16 cellular contexts compared by ENCODE assay signal in genomic region chr4:185834088-185834487, GRCh38. TPM values are rescaled to one million over a fixed set of nuclear protein-coding genes. Genes with fewer than 3 reads are reported as not detected.
A peak's percentile ranks its signal among the peaks of the same experiment; 100 is the strongest.
DNase-seq lines count a peak whose midpoint lies in the region; ATAC-seq and TF ChIP-seq lines count a peak whose summit lies in the region.
"Had no signal": no experiment of that assay in that cellular context is flagged by ENCODE, and none has a peak within 500 bp of the region (broad histone marks: within the 10 kb centered on the region; RNA-seq: fewer than 3 reads in every experiment).

No MANE protein-coding gene starts in this region.

- H4K8ac ChIP-seq in mesenchymal stem cell (ENCODE audit: low read length) = no peak overlapping the region

- no peak overlapping the region for H3K23ac ChIP-seq in mesenchymal stem cell (ENCODE audit: low read length in 2 of 2)

- H3K4me1 Mint-ChIP-seq in WTC11 = peaks cover 30% of the 10 kb centered on the region
- no peaks in the 10 kb centered on the region for H3K4me1 Mint-ChIP-seq in activated naive CD8-positive, alpha-beta T cell treated with anti-CD3 and anti-CD28 coated beads for 36 hours

- CTCF ChIA-PET in WTC11 (lab: Charles Lee) = no interaction called here

- 86% methylated on average over 1 of the region's 4 CpGs for WGBS in mesenchymal stem cell

- H3K27ac ChIP-seq in right atrium auricular region (peak overlapping the region; percentile 15 to 91), mesenchymal stem cell (ENCODE audit: low read length, poor library complexity, severe bottlenecking) (no peak overlapping the region)
- H3K27ac ChIP-seq: C4-2B had no signal

- H2AFZ ChIP-seq in mesenchymal stem cell (ENCODE audit: low read depth, low read length) = no peak overlapping the region

- H3K79me1 ChIP-seq in mesenchymal stem cell (replicated peaks; ENCODE audit: low read length, poor library complexity, severe bottlenecking) = no peaks in the 10 kb centered on the region

- H3K36me3 ChIP-seq in right atrium auricular region (no peaks in the 10 kb centered on the region), mesenchymal stem cell (ENCODE audit: control insufficient read depth in 1 of 2, insufficient read depth in 2 of 2, low read depth in 1 of 2, low read length in 2 of 2) (no peaks in the 10 kb centered on the region)
- H3K36me3 ChIP-seq: BE2C had no signal

- no peak overlapping the region for H2BK15ac ChIP-seq in mesenchymal stem cell (ENCODE audit: low read depth, poor library complexity, severe bottlenecking)

- H3K4me1 ChIP-seq in right atrium auricular region (peaks cover 0 to 38% of the 10 kb centered on the region in 2 donors), mesenchymal stem cell (ENCODE audit: control insufficient read depth, insufficient read depth, low read depth, low read length) (peaks cover 10% of the 10 kb centered on the region)

- H4K91ac ChIP-seq in mesenchymal stem cell (ENCODE audit: low read length) = no peak overlapping the region

- H2AK5ac ChIP-seq in mesenchymal stem cell (ENCODE audit: low read length, severe bottlenecking) = peak overlapping the region; percentile 69

- no peak overlapping the region for H2BK120ac ChIP-seq in mesenchymal stem cell (ENCODE audit: low read depth, low read length)

- no peaks in the 10 kb centered on the region; the same call in 1 of the 2 replicates for H3K9me3 Mint-ChIP-seq in WTC11
- H3K9me3 Mint-ChIP-seq in activated naive CD8-positive, alpha-beta T cell treated with anti-CD3 and anti-CD28 coated beads for 36 hours = no peaks in the 10 kb centered on the region
- H3K9me3 Mint-ChIP-seq: CD8-positive, alpha-beta T cell had no signal

- H2BK5ac ChIP-seq in mesenchymal stem cell (ENCODE audit: low read depth, low read length, poor library complexity, severe bottlenecking) = no peak overlapping the region

- no peak overlapping the region for H3K4me2 ChIP-seq in mesenchymal stem cell (ENCODE audit: low read length, poor library complexity, severe bottlenecking)

- POLR2A ChIA-PET in WTC11 (lab: Charles Lee) = no interaction called here

- no peak overlapping the region for H3K14ac ChIP-seq in mesenchymal stem cell (ENCODE audit: low read length in 2 of 2)

- H3K27me3 ChIP-seq in right atrium auricular region = no peaks in the 10 kb centered on the region
- no peaks in the 10 kb centered on the region for H3K27me3 ChIP-seq in mesenchymal stem cell (ENCODE audit: control insufficient read depth in 1 of 2, insufficient read depth in 1 of 2, low read length in 2 of 2)
- H3K27me3 ChIP-seq: BE2C had no signal

- H3K4ac ChIP-seq in mesenchymal stem cell (ENCODE audit: low read depth in 1 of 2, low read length in 2 of 2) = no peak overlapping the region

- H2BK12ac ChIP-seq in mesenchymal stem cell (ENCODE audit: low read length in 2 of 2) = peak overlapping the region in 1 of 2 experiments; percentile 66

- ATAC-seq in left cardiac atrium = no peak
- no peak for ATAC-seq in WTC11
- ATAC-seq: A549; CD8-positive, alpha-beta T cell had no signal

- H3K18ac ChIP-seq in mesenchymal stem cell (ENCODE audit: low read depth in 1 of 2, low read length in 2 of 2) = no peak overlapping the region

- H3K9ac ChIP-seq in mesenchymal stem cell (ENCODE audit: low read length) = no peak overlapping the region

- H3K27me3 Mint-ChIP-seq in WTC11 (ENCODE audit: low read depth) = peaks cover 3% of the 10 kb centered on the region; the same call in 1 of the 2 replicates
- peaks cover 5% of the 10 kb centered on the region for H3K27me3 Mint-ChIP-seq in activated naive CD8-positive, alpha-beta T cell treated with anti-CD3 and anti-CD28 coated beads for 36 hours

- no peaks in the 10 kb centered on the region for H3K36me3 Mint-ChIP-seq in WTC11
- no peaks in the 10 kb centered on the region for H3K36me3 Mint-ChIP-seq in activated naive CD8-positive, alpha-beta T cell treated with anti-CD3 and anti-CD28 coated beads for 36 hours
- H3K36me3 Mint-ChIP-seq: CD8-positive, alpha-beta T cell had no signal

- H3K27ac Mint-ChIP-seq in WTC11 = peak overlapping the region; percentile 83
- no peak overlapping the region for H3K27ac Mint-ChIP-seq in activated naive CD8-positive, alpha-beta T cell treated with anti-CD3 and anti-CD28 coated beads for 36 hours
- H3K27ac Mint-ChIP-seq: CD8-positive, alpha-beta T cell had no signal

- TF ChIP-seq CTCF in right atrium auricular region (IDR thresholded peaks at IDR 0.05) (no peak), WTC11 (IDR thresholded peaks at IDR 0.05) (no peak)

- DNase-seq in right atrium auricular region (ENCODE audit: low spot score) (no peak), left cardiac atrium (no peak), WTC11 (ENCODE audit: low spot score) (no peak), mesenchymal stem cell (no peak), germinal center (ENCODE audit: low spot score) (no peak)
- DNase-seq in activated naive CD8-positive, alpha-beta T cell treated with anti-CD3 and anti-CD28 coated beads for 36 hours = no peak
- DNase-seq: BE2C; CD8-positive, alpha-beta T cell; COR-L47; DND-41; GDM1; GOT3; HCEC 1CT had no signal

- H3K9me3 ChIP-seq in right atrium auricular region (no peaks in the 10 kb centered on the region), mesenchymal stem cell (ENCODE audit: control insufficient read depth, low read length) (no peaks in the 10 kb centered on the region)
- H3K9me3 ChIP-seq: A549, BE2C had no signal

- no peak overlapping the region for H3K4me3 Mint-ChIP-seq in WTC11
- H3K4me3 Mint-ChIP-seq in activated naive CD8-positive, alpha-beta T cell treated with anti-CD3 and anti-CD28 coated beads for 36 hours = no peak overlapping the region
- H3K4me3 Mint-ChIP-seq: CD8-positive, alpha-beta T cell had no signal

- intact Hi-C loops in left cardiac atrium (cut with DNase I) = no loop called here

- H3K4me3 ChIP-seq in right atrium auricular region (no peak overlapping the region), mesenchymal stem cell (ENCODE audit: insufficient read depth in 1 of 2, low read depth in 1 of 2, low read length in 2 of 2) (no peak overlapping the region)
- H3K4me3 ChIP-seq: A549 had no signal

TF ChIP-seq in WTC11, 78 proteins besides CTCF, POLR2A, EP300 and RAD21:
- TF ChIP-seq ATF2 (CRISPR knock-in tag; IDR thresholded peaks at IDR 0.05; ENCODE audit: borderline replicate concordance, low read depth) (no peak), GABPB1 (CRISPR knock-in tag; IDR thresholded peaks at IDR 0.05) (no peak), USF1 (CRISPR knock-in tag; IDR thresholded peaks at IDR 0.05) (no peak), RELA (CRISPR knock-in tag; IDR thresholded peaks at IDR 0.05; ENCODE audit: borderline replicate concordance) (no peak), CREB1 (CRISPR knock-in tag; IDR thresholded peaks at IDR 0.05) (no peak), GTF2I (CRISPR knock-in tag; conservative IDR thresholded peaks at IDR 0.05) (no peak)

RNA-seq across cellular contexts. Expression of gene SORBS2, which starts 22.1 kb away (rescaled TPM):
- total RNA-seq in right atrium auricular region (100 to 1,000 TPM; 530 to 741 TPM), left cardiac atrium (100 to 1,000 TPM; 439 to 535 TPM), WTC11 (2021) (29.5 to 44.5 TPM (median 31.4 TPM) in 3 replicates)
- polyA plus RNA-seq in mesenchymal stem cell (2013, experiment 1 of 2) = 3.0 TPM
- 4.4 TPM for polyA plus RNA-seq in mesenchymal stem cell (2013, experiment 2 of 2)
- not detected for total RNA-seq in activated naive CD8-positive, alpha-beta T cell treated with anti-CD3 and anti-CD28 coated beads for 36 hours
- polyA plus RNA-seq: AG04450 had no signal

Comparison
In these comparisons a context has a peak if more than half of its experiments do, and no peak if none do; other contexts are left out.
1. RNA of gene SORBS2, which starts 22.1 kb away (total RNA-seq): 530 to 741 TPM in right atrium auricular region, 439 to 535 TPM in left cardiac atrium and 29.5 to 44.5 TPM in WTC11; not detected in activated naive CD8-positive, alpha-beta T cell treated with anti-CD3 and anti-CD28 coated beads for 36 hours; every median in the first group is over 10 times any median in the second.